28 cellular contexts compared by ENCODE assay signal in genomic region chr3:194754091-194754490, GRCh38.
"Had no signal": no experiment of that assay in that cellular context is flagged by ENCODE, and none has a peak within 500 bp of the region (broad histone marks: within the 10 kb centered on the region; RNA-seq: fewer than 3 reads in every experiment).

No MANE protein-coding gene starts in this region.

- DNase-seq: hypothalamus; immature natural killer cell; kidney; left colon; left ventricle myocardium inferior; mesendoderm; midbrain; mucosa of descending colon; naive thymus-derived CD4-positive, alpha-beta T cell; nucleus accumbens; pancreas; retina; right cardiac atrium; stimulated activated CD4-positive, alpha-beta T cell treated with anti-CD3 and anti-CD28 coated beads, Interleukin-12 subunit alpha, Interleukin-12 subunit beta, amount 100 ng/mL, for 4 hours; stimulated activated CD4-positive, alpha-beta T cell treated with anti-CD3 and anti-CD28 coated beads, Interleukin-15, amount 100 ng/mL, for 24 hours; stimulated activated CD4-positive, alpha-beta T cell treated with anti-CD3 and anti-CD28 coated beads, Interleukin-2, amount 100 ng/mL, for 24 hours; stimulated activated CD4-positive, alpha-beta T cell treated with anti-CD3 and anti-CD28 coated beads, Interleukin-4, amount 100 ng/mL, for 1 hour; stimulated activated naive CD4-positive, alpha-beta T cell treated with Interleukin-2 at 50 U/mL for 16 hours; stimulated activated naive CD8-positive, alpha-beta T cell treated with anti-CD3 and anti-CD28 coated beads, Interleukin-15, amount 100 ng/mL, for 72 hours; substantia nigra had no signal

- H3K9me3 Mint-ChIP-seq: immature natural killer cell; natural killer cell treated with Interleukin-12 subunit alpha and Interleukin-12 subunit beta and Interleukin-15 and Interleukin-18, amount 100 ng/mL, for 72 hours; stimulated activated naive CD8-positive, alpha-beta T cell treated with anti-CD3 and anti-CD28 coated beads, Interleukin-15, amount 100 ng/mL, for 72 hours; type B pancreatic cell had no signal

- H3K36me3 ChIP-seq: left ventricle myocardium inferior, pancreas, prostate gland, tibial nerve, vagina had no signal

- H3K4me3 Mint-ChIP-seq: immature natural killer cell; naive thymus-derived CD4-positive, alpha-beta T cell; natural killer cell treated with Interleukin-12 subunit alpha and Interleukin-12 subunit beta and Interleukin-15 and Interleukin-18, amount 100 ng/mL, for 72 hours; stimulated activated naive CD8-positive, alpha-beta T cell treated with anti-CD3 and anti-CD28 coated beads, Interleukin-15, amount 100 ng/mL, for 72 hours; type B pancreatic cell had no signal

- H3K36me3 Mint-ChIP-seq: immature natural killer cell; naive thymus-derived CD4-positive, alpha-beta T cell; natural killer cell treated with Interleukin-12 subunit alpha and Interleukin-12 subunit beta and Interleukin-15 and Interleukin-18, amount 100 ng/mL, for 72 hours; type B pancreatic cell had no signal

- H3K4me1 Mint-ChIP-seq: stimulated activated naive CD8-positive, alpha-beta T cell treated with anti-CD3 and anti-CD28 coated beads, Interleukin-15, amount 100 ng/mL, for 72 hours had no signal

- H3K27ac ChIP-seq: left ventricle myocardium inferior, pancreas, prostate gland, skin epidermis, tibial nerve, vagina had no signal

- H3K9me3 ChIP-seq: left ventricle myocardium inferior, mucosa of descending colon, pancreas, prostate gland, tibial nerve, vagina had no signal

- ATAC-seq: left colon; mucosa of descending colon; naive thymus-derived CD4-positive, alpha-beta T cell; natural killer cell treated with Interleukin-12 subunit alpha and Interleukin-12 subunit beta and Interleukin-15 and Interleukin-18, amount 100 ng/mL, for 72 hours; pancreas; right cardiac atrium; sciatic nerve; stimulated activated naive CD8-positive, alpha-beta T cell treated with anti-CD3 and anti-CD28 coated beads, Interleukin-15, amount 100 ng/mL, for 72 hours had no signal

- H3K4me3 ChIP-seq: left ventricle myocardium inferior, lung, mucosa of descending colon, pancreas, prostate gland, skin epidermis, tibial nerve, vagina had no signal

- H3K4me1 ChIP-seq: pancreas, prostate gland had no signal

- H3K27me3 ChIP-seq: pancreas, vagina had no signal

- H3K27ac Mint-ChIP-seq: immature natural killer cell; naive thymus-derived CD4-positive, alpha-beta T cell; natural killer cell treated with Interleukin-12 subunit alpha and Interleukin-12 subunit beta and Interleukin-15 and Interleukin-18, amount 100 ng/mL, for 72 hours; stimulated activated naive CD8-positive, alpha-beta T cell treated with anti-CD3 and anti-CD28 coated beads, Interleukin-15, amount 100 ng/mL, for 72 hours; type B pancreatic cell had no signal
